11 cellular contexts compared by ENCODE assay signal in genomic region chr2:118085173-118086023, GRCh38.
"Had no signal": no experiment of that assay in that cellular context is flagged by ENCODE, and none has a peak within 500 bp of the region (broad histone marks: within the 10 kb centered on the region; RNA-seq: fewer than 3 reads in every experiment).

No MANE protein-coding gene starts in this region.

- H3K27me3 ChIP-seq: testis had no signal

- ATAC-seq: effector memory CD8-positive, alpha-beta T cell; esophagus mucosa had no signal

- H3K9me3 ChIP-seq: testis had no signal

- H3K27ac ChIP-seq: testis had no signal

- H3K4me3 ChIP-seq: testis had no signal

- H3K4me1 ChIP-seq: testis had no signal

- DNase-seq: activated CD4-positive, alpha-beta T cell treated with anti-CD3 and anti-CD28 coated beads, Interleukin-2, amount 50 U/mL, for 4 hours; activated CD4-positive, CD25-positive, alpha-beta regulatory T cell treated with anti-CD3 and anti-CD28 coated beads, Interleukin-2, amount 50 U/mL, for 72 hours; activated effector memory CD4-positive, alpha-beta T cell treated with Interleukin-2 at 50 U/mL for 16 hours; activated T-cell treated with anti-CD3 and anti-CD28 coated beads, Interleukin-2, amount 50 U/mL, for 1 hour; amniotic stem cell; effector memory CD8-positive, alpha-beta T cell; foreskin fibroblast; stimulated activated CD4-positive, alpha-beta T cell treated with anti-CD3 and anti-CD28 coated beads, Interleukin-15, amount 100 ng/mL, for 24 hours; stimulated activated CD4-positive, alpha-beta T cell treated with anti-CD3 and anti-CD28 coated beads, Interleukin-4, amount 100 ng/mL, for 24 hours; testis had no signal
